Comparison of ENCODE assay signal across 14 cellular contexts in genomic region chr15:99426431-99427105, GRCh38.
DNase-seq lines count a peak whose midpoint lies in the region; ATAC-seq and TF ChIP-seq lines count a peak whose summit lies in the region.
"Had no signal": no experiment of that assay in that cellular context is flagged by ENCODE, and none has a peak within 500 bp of the region (broad histone marks: within the 10 kb centered on the region; RNA-seq: fewer than 3 reads in every experiment).

No MANE protein-coding gene starts in this region.

- peaks cover 26% of the 10 kb centered on the region for H3K4me1 Mint-ChIP-seq in activated T-helper 2 cell treated with anti-CD3 and anti-CD28 coated beads, Interferon-gamma antibody, Interleukin-2, Interleukin-4, amounts not matched to agents 10 μg/mL and 5 μg/mL and 100 μg/mL, durations not matched to agents 14 hours and 24 hours and 36 hours (ENCODE audit: low read depth)

- peak; percentile 12 for DNase-seq in activated T-cell treated with anti-CD3 and anti-CD28 coated beads, Interleukin-2, amount 50 U/mL, for 1 hour
- DNase-seq in activated T-cell treated with anti-CD3 and anti-CD28 coated beads for 4 hours (no peak), lower lobe of right lung (no peak), SIG-M5 treated with dmso at 0.1 percent for 504 hours (lab: John Stamatoyannopoulos, UW; ENCODE audit: unreplicated experiment) (no peak), Ammon's horn (ENCODE audit: low spot score) (no peak)
- no peak for DNase-seq in activated T-helper 2 cell treated with anti-CD3 and anti-CD28 coated beads, Interferon-gamma antibody, Interleukin-2, Interleukin-4, amounts not matched to agents 10 μg/mL and 5 μg/mL and 100 μg/mL, durations not matched to agents 14 hours and 24 hours and 36 hours (ENCODE audit: low spot score)
- DNase-seq: brain microvascular endothelial cell, DMS 273 treated with DMSO at 0.1 percent for 48 hours, NCI-H1105 treated with DMSO at 0.1 percent for 48 hours had no signal

- no peaks in the 10 kb centered on the region for H3K36me3 Mint-ChIP-seq in activated T-helper 2 cell treated with anti-CD3 and anti-CD28 coated beads, Interferon-gamma antibody, Interleukin-2, Interleukin-4, amounts not matched to agents 10 μg/mL and 5 μg/mL and 100 μg/mL, durations not matched to agents 14 hours and 24 hours and 36 hours (ENCODE audit: low read depth)
- H3K36me3 Mint-ChIP-seq: IgD-negative memory B cell had no signal

- H3K27ac Mint-ChIP-seq in activated T-helper 2 cell treated with anti-CD3 and anti-CD28 coated beads, Interferon-gamma antibody, Interleukin-2, Interleukin-4, amounts not matched to agents 10 μg/mL and 5 μg/mL and 100 μg/mL, durations not matched to agents 14 hours and 24 hours and 36 hours = peak overlapping the region; percentile 51

- H3K9me3 Mint-ChIP-seq in activated T-helper 2 cell treated with anti-CD3 and anti-CD28 coated beads, Interferon-gamma antibody, Interleukin-2, Interleukin-4, amounts not matched to agents 10 μg/mL and 5 μg/mL and 100 μg/mL, durations not matched to agents 14 hours and 24 hours and 36 hours = no peaks in the 10 kb centered on the region

- H3K27me3 Mint-ChIP-seq in activated T-helper 2 cell treated with anti-CD3 and anti-CD28 coated beads, Interferon-gamma antibody, Interleukin-2, Interleukin-4, amounts not matched to agents 10 μg/mL and 5 μg/mL and 100 μg/mL, durations not matched to agents 14 hours and 24 hours and 36 hours (ENCODE audit: low read depth) = no peaks in the 10 kb centered on the region
- H3K27me3 Mint-ChIP-seq: IgD-negative memory B cell had no signal

- H3K27ac ChIP-seq in lower lobe of right lung = peak overlapping the region; percentile 88
- peak overlapping the region; percentile 82 for H3K27ac ChIP-seq in subcutaneous abdominal adipose tissue (ENCODE audit: low read depth, low read length)
- H3K27ac ChIP-seq: brain microvascular endothelial cell had no signal

- no peak overlapping the region for H3K9ac ChIP-seq in subcutaneous abdominal adipose tissue (ENCODE audit: low read length in 5 of 5)

- H3K9me3 ChIP-seq in lower lobe of right lung (no peaks in the 10 kb centered on the region), subcutaneous abdominal adipose tissue (ENCODE audit: control insufficient read depth in 5 of 5, low read length in 5 of 5) (peaks cover 0 to 3% (median 0%) of the 10 kb centered on the region in 5 donors)

- intact Hi-C loops in activated T-helper 2 cell treated with anti-CD3 and anti-CD28 coated beads, Interferon-gamma antibody, Interleukin-2, Interleukin-4, amounts not matched to agents 10 μg/mL and 5 μg/mL and 100 μg/mL, durations not matched to agents 14 hours and 24 hours and 36 hours (cut with micrococcal nuclease) = loop anchor here (5.0 kb wide), 3 partner anchors 54 to 276 kb away; partner anchors contain the start of gene MEF2A
- intact Hi-C loops in lower lobe of right lung (cut with DNase I) = no loop called here

- H3K4me3 ChIP-seq in lower lobe of right lung = no peak overlapping the region
- no peak overlapping the region for H3K4me3 ChIP-seq in subcutaneous abdominal adipose tissue (ENCODE audit: low read depth in 1 of 5, low read length in 5 of 5)
- H3K4me3 ChIP-seq: skin epidermis had no signal

- H3K27me3 ChIP-seq in lower lobe of right lung (ENCODE audit: low read depth) = no peaks in the 10 kb centered on the region
- H3K27me3 ChIP-seq in subcutaneous abdominal adipose tissue (ENCODE audit: control insufficient read depth in 5 of 5, insufficient read depth in 4 of 5, low read length in 5 of 5) = peaks cover 0 to 4% (median 0%) of the 10 kb centered on the region in 5 donors
- H3K27me3 ChIP-seq: brain microvascular endothelial cell had no signal

- H3K36me3 ChIP-seq in lower lobe of right lung = no peaks in the 10 kb centered on the region
- H3K36me3 ChIP-seq in subcutaneous abdominal adipose tissue (ENCODE audit: control insufficient read depth in 5 of 5, insufficient read depth in 5 of 5, low read length in 5 of 5) = no peaks in the 10 kb centered on the region
- H3K36me3 ChIP-seq: brain microvascular endothelial cell had no signal

- no peak for ATAC-seq in lower lobe of right lung
- ATAC-seq in GM21717 (IDR thresholded peaks at IDR 0.05; ENCODE audit: unreplicated experiment) = no peak

- H3K4me1 ChIP-seq in lower lobe of right lung = peaks cover 27% of the 10 kb centered on the region
- peaks cover 1 to 28% (median 16%) of the 10 kb centered on the region in 5 donors for H3K4me1 ChIP-seq in subcutaneous abdominal adipose tissue (ENCODE audit: control insufficient read depth in 5 of 5, insufficient read depth in 5 of 5, low read length in 5 of 5)

- no peak for TF ChIP-seq CTCF in lower lobe of right lung (IDR thresholded peaks at IDR 0.05)

- no peak overlapping the region for H3K4me3 Mint-ChIP-seq in activated T-helper 2 cell treated with anti-CD3 and anti-CD28 coated beads, Interferon-gamma antibody, Interleukin-2, Interleukin-4, amounts not matched to agents 10 μg/mL and 5 μg/mL and 100 μg/mL, durations not matched to agents 14 hours and 24 hours and 36 hours (ENCODE audit: low read depth)
- H3K4me3 Mint-ChIP-seq: neural crest cell had no signal
